In genomic region chr20:38195041-38195504, GRCh38 we compare ENCODE assay signal across 9 cellular contexts. TPM values are rescaled to one million over a fixed set of nuclear protein-coding genes. Genes with fewer than 3 reads are reported as not detected.
"Had no signal": no experiment of that assay in that cellular context is flagged by ENCODE, and none has a peak within 500 bp of the region (broad histone marks: within the 10 kb centered on the region; RNA-seq: fewer than 3 reads in every experiment).

No MANE protein-coding gene starts in this region.

- H3K36me3 ChIP-seq: transverse colon had no signal

- H3K9me3 Mint-ChIP-seq: nephron had no signal

- H3K4me3 ChIP-seq: SK-N-MC, transverse colon had no signal

- DNase-seq: activated CD4-positive, alpha-beta T cell treated with anti-CD3 and anti-CD28 coated beads, Interleukin-2, amount 50 U/mL, for 1 hour; activated CD4-positive, CD25-positive, alpha-beta regulatory T cell; activated naive CD4-positive, alpha-beta T cell treated with anti-CD3 and anti-CD28 coated beads, Interleukin-2, amount 50 U/mL, for 16 hours; mesendoderm; stimulated activated naive B cell treated with anti-CD40 and anti-IgM and Interleukin-4, amounts not matched to agents 10 μg/mL and 1 μg/mL and 100 μg/mL, for 72 hours; transverse colon had no signal

- H3K9me3 ChIP-seq: transverse colon had no signal

- H3K27ac Mint-ChIP-seq: nephron; stimulated activated naive B cell treated with anti-CD40 and anti-IgM and Interleukin-4, amounts not matched to agents 10 μg/mL and 1 μg/mL and 100 μg/mL, for 72 hours had no signal

- H3K4me3 Mint-ChIP-seq: nephron had no signal

- H3K27me3 ChIP-seq: transverse colon had no signal

- H3K27ac ChIP-seq: SK-N-MC, transverse colon had no signal

- H3K4me1 ChIP-seq: transverse colon had no signal

RNA-seq across cellular contexts. Expression of gene TGM2, which starts 30.0 kb away (rescaled TPM):
- total RNA-seq: activated CD8-positive, alpha-beta memory T cell treated with anti-CD3 and anti-CD28 coated beads for 36 hours had no signal
